13 cellular contexts compared by ENCODE assay signal in the genomic region with DNA sequence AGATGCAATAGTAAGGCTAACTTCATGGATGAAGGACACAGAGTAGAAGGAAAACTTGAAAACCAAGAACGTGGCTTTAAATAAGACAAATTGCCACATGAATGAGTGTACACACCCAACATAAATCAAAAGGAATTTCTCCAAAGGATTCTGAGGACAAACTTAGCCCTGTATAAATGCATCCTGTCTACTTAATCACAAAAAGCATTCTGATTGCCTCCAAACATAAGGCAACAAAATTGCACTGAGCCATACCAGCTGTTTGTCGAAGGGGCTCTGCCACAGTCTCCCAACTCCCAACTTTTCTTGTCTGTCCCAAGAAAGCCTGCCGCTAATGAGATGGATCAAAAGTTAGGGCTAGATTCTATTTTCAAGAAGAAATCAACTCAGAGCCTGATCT.
DNase-seq lines count a peak whose midpoint lies in the region; ATAC-seq and TF ChIP-seq lines count a peak whose summit lies in the region.
"Had no signal": no experiment of that assay in that cellular context is flagged by ENCODE, and none has a peak within 500 bp of the region (broad histone marks: within the 10 kb centered on the region; RNA-seq: fewer than 3 reads in every experiment).

No MANE protein-coding gene starts in this region.

- no peak overlapping the region for H3K4me3 Mint-ChIP-seq in progenitor cell of endocrine pancreas (ENCODE audit: low read depth)
- H3K4me3 Mint-ChIP-seq: activated CD8-positive, alpha-beta T cell treated with anti-CD3 and anti-CD28 coated beads, Interleukin-2, amount 10 ng/mL, durations not matched to agents 7 days and 5 days; activated naive CD8-positive, alpha-beta T cell treated with anti-CD3 and anti-CD28 coated beads, Interleukin-2, amount 10 ng/mL, durations not matched to agents 7 days and 5 days had no signal

- no peaks in the 10 kb centered on the region for H3K27me3 ChIP-seq in gastroesophageal sphincter
- no peaks in the 10 kb centered on the region for H3K27me3 ChIP-seq in BE2C

- H3K9me3 Mint-ChIP-seq in progenitor cell of endocrine pancreas (ENCODE audit: low read depth), result no peaks in the 10 kb centered on the region

- peaks cover 40% of the 10 kb centered on the region for H3K4me1 Mint-ChIP-seq in progenitor cell of endocrine pancreas (ENCODE audit: low read depth)
- H3K4me1 Mint-ChIP-seq: activated naive CD8-positive, alpha-beta T cell treated with anti-CD3 and anti-CD28 coated beads, Interleukin-2, amount 10 ng/mL, durations not matched to agents 7 days and 5 days had no signal

- no peak for TF ChIP-seq POLR2A in gastroesophageal sphincter (IDR thresholded peaks at IDR 0.05)

- no peaks in the 10 kb centered on the region for H3K9me3 ChIP-seq in gastroesophageal sphincter
- no peaks in the 10 kb centered on the region for H3K9me3 ChIP-seq in BE2C

- peaks cover 9% of the 10 kb centered on the region for H3K36me3 Mint-ChIP-seq in progenitor cell of endocrine pancreas (ENCODE audit: insufficient read depth)
- H3K36me3 Mint-ChIP-seq: activated naive CD8-positive, alpha-beta T cell treated with anti-CD3 and anti-CD28 coated beads, Interleukin-2, amount 10 ng/mL, durations not matched to agents 7 days and 5 days had no signal

- no peak overlapping the region for H3K4me3 ChIP-seq in gastroesophageal sphincter
- H3K4me3 ChIP-seq in BE2C (ENCODE audit: low read depth, low read length), result no peak overlapping the region
- H3K4me3 ChIP-seq: SK-N-MC had no signal

- 36 to 50% methylated on average over 2 to 3 of the region's 3 CpGs for WGBS in gastroesophageal sphincter (ENCODE audit: low coverage in 1 of 2), 2 donors

- DNase-seq in GM03348 (ENCODE audit: low spot score), result peak; percentile 7
- no peak for DNase-seq in progenitor cell of endocrine pancreas (ENCODE audit: low spot score, unreplicated experiment)
- DNase-seq in BE2C, result no peak
- no peak for DNase-seq in NOMO-1 treated with dmso at 0.1 percent for 144 hours (lab: John Stamatoyannopoulos, UW; ENCODE audit: unreplicated experiment)
- DNase-seq: activated CD8-positive, alpha-beta T cell treated with anti-CD3 and anti-CD28 coated beads, Interleukin-2, amount 10 ng/mL, durations not matched to agents 7 days and 5 days; activated naive CD8-positive, alpha-beta T cell treated with anti-CD3 and anti-CD28 coated beads, Interleukin-2, amount 10 ng/mL, durations not matched to agents 7 days and 5 days; C1 segment of cervical spinal cord; NCI-H345 had no signal

- no peaks in the 10 kb centered on the region for H3K36me3 ChIP-seq in gastroesophageal sphincter
- H3K36me3 ChIP-seq in BE2C, result no peaks in the 10 kb centered on the region

- H3K27ac ChIP-seq in VCaP (peak overlapping the region; percentile 77), gastroesophageal sphincter (peak overlapping the region; percentile 32 to 72 (median 62))
- H3K27ac ChIP-seq: SK-N-MC had no signal

- ATAC-seq in gastroesophageal sphincter (no peak), GM19035 (IDR thresholded peaks at IDR 0.05; ENCODE audit: unreplicated experiment) (no peak), GM18511 (IDR thresholded peaks at IDR 0.05; ENCODE audit: unreplicated experiment) (no peak)
- ATAC-seq: activated CD8-positive, alpha-beta T cell treated with anti-CD3 and anti-CD28 coated beads, Interleukin-2, amount 10 ng/mL, durations not matched to agents 7 days and 5 days had no signal

- H3K4me1 ChIP-seq in gastroesophageal sphincter (peaks cover 6 to 58% (median 23%) of the 10 kb centered on the region in 3 donors), BE2C (peaks cover 19% of the 10 kb centered on the region)

- H3K27ac Mint-ChIP-seq in progenitor cell of endocrine pancreas, result peak overlapping the region; percentile 63
- H3K27ac Mint-ChIP-seq: activated CD8-positive, alpha-beta T cell treated with anti-CD3 and anti-CD28 coated beads, Interleukin-2, amount 10 ng/mL, durations not matched to agents 7 days and 5 days; activated naive CD8-positive, alpha-beta T cell treated with anti-CD3 and anti-CD28 coated beads, Interleukin-2, amount 10 ng/mL, durations not matched to agents 7 days and 5 days had no signal

- no peak for TF ChIP-seq EP300 in gastroesophageal sphincter (IDR thresholded peaks at IDR 0.05)

- no peaks in the 10 kb centered on the region for H3K27me3 Mint-ChIP-seq in progenitor cell of endocrine pancreas

- TF ChIP-seq CTCF in VCaP (conservative IDR thresholded peaks at IDR 0.05) (no peak), gastroesophageal sphincter (IDR thresholded peaks at IDR 0.05) (no peak), progenitor cell of endocrine pancreas (IDR thresholded peaks at IDR 0.05; ENCODE audit: unreplicated experiment) (no peak), BE2C (IDR thresholded peaks at IDR 0.05; ENCODE audit: low read depth, low read length) (no peak)
